In the genomic region with DNA sequence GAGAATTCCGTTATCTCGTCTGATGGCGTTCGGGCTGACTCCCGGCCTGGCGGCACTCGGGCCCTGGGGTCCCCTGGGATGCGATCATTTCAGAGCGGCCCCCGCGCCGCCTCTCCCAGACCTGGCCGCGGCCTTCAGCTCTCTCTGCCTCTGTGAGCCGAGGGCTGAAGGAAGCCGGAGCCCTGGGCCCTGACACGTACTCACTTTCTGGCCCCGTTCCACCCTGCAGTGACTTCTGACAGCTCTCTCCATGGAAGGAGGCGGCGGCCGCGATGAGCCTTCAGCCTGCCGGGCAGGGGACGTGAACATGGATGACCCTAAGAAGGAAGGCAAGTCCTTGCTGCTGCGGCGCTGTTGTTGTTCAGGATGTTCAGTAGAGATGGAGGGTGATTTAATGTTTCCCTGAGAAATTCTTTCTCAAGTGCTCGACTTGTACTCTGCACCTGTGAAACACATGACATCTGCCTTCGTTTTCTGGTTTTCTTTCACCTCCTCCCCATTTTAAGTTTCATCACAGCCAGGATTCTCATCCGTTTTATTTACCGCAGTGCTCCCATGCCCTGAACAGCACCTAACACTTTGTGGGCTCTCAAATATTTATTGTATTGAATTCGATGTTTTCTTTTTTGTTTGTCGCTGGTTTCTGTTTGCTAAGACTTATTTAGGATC, we compare ENCODE assay signal across 8 cellular contexts. TPM values are rescaled to one million over a fixed set of nuclear protein-coding genes. Genes with fewer than 3 reads are reported as not detected.
DNase-seq lines count a peak whose midpoint lies in the region; ATAC-seq and TF ChIP-seq lines count a peak whose summit lies in the region.

No MANE protein-coding gene starts in this region.

- H3F3A ChIP-seq in SK-N-SH (replicated peaks; ENCODE audit: insufficient read depth), result peaks cover 4% of the 10 kb centered on the region

- intact Hi-C loops in Right ventricle myocardium superior (cut with DNase I) (loop anchor here (5.0 kb wide), 2 partner anchors 150 to 175 kb away; no protein-coding TSS in a partner anchor), Right ventricle myocardium inferior (cut with DNase I) (loop anchor here (5.0 kb wide), 2 partner anchors 145 to 175 kb away; a partner anchor contains a TSS)

- POLR2A ChIA-PET in SK-N-SH (lab: Yijun Ruan, JAX), result no interaction called here

- H3K4me1 ChIP-seq in SK-N-SH (ENCODE audit: control insufficient read depth in 1 of 2, insufficient read depth in 2 of 2, low read depth in 1 of 2, low read length in 1 of 2), result peaks cover 5 to 21% of the 10 kb centered on the region in 2 experiments; a peak in 3 of 4 replicates

- H3K27me3 ChIP-seq in SK-N-SH (ENCODE audit: insufficient read depth), result no peaks in the 10 kb centered on the region

- no peak for TF ChIP-seq RAD21 in SK-N-SH (IDR thresholded peaks at IDR 0.05; ENCODE audit: low read length)

- no peaks in the 10 kb centered on the region for H3K9me3 ChIP-seq in SK-N-SH

- peak overlapping the region; percentile 90 for H2AFZ ChIP-seq in SK-N-SH (ENCODE audit: low read depth)

- ATAC-seq in Right ventricle myocardium superior (ENCODE audit: poor library complexity) (peak; percentile 2), Right ventricle myocardium inferior (no peak), HG03095 (IDR thresholded peaks at IDR 0.05; ENCODE audit: unreplicated experiment) (peak; percentile 8), HG03439 (IDR thresholded peaks at IDR 0.05; ENCODE audit: unreplicated experiment) (no peak)
- ATAC-seq in natural killer cell treated with Interleukin-12 subunit alpha and Interleukin-12 subunit beta and Interleukin-15 and Interleukin-18, amount 100 ng/mL, for 72 hours, result peak; percentile 0 to 19

- CTCF ChIA-PET in SK-N-SH (lab: Yijun Ruan, JAX), result interaction anchor here (0.8 to 5.8 kb wide), 3 partner anchors 11 to 181 kb away, joined by 3 to 45 read pairs (median 6); no protein-coding TSS in a partner anchor

- WGBS in SK-N-SH (ENCODE audit: low lambda C conversion rate), result 3% methylated on average over 30 of the region's 32 CpGs

- H3K36me3 ChIP-seq in SK-N-SH (replicated peaks in 1 of 2; ENCODE audit: control insufficient read depth in 1 of 2, insufficient read depth in 2 of 2, low read length in 1 of 2), result peaks cover 4 to 5% of the 10 kb centered on the region in 2 experiments

- H3K4me1 Mint-ChIP-seq in natural killer cell treated with Interleukin-12 subunit alpha and Interleukin-12 subunit beta and Interleukin-15 and Interleukin-18, amount 100 ng/mL, for 72 hours (ENCODE audit: low read depth in 2 of 2), result peaks cover 49 to 51% of the 10 kb centered on the region in 2 donors

- no peaks in the 10 kb centered on the region for H3K27me3 Mint-ChIP-seq in natural killer cell treated with Interleukin-12 subunit alpha and Interleukin-12 subunit beta and Interleukin-15 and Interleukin-18, amount 100 ng/mL, for 72 hours

- no peak for TF ChIP-seq CTCF in SK-N-SH (IDR thresholded peaks at IDR 0.05)
- TF ChIP-seq CTCF in epithelial cell of esophagus (IDR thresholded peaks at IDR 0.05; ENCODE audit: insufficient read depth, low read depth, low read length, missing control alignments), result no peak

- H3K4me3 Mint-ChIP-seq in natural killer cell treated with Interleukin-12 subunit alpha and Interleukin-12 subunit beta and Interleukin-15 and Interleukin-18, amount 100 ng/mL, for 72 hours, result peak overlapping the region; percentile 97

- DNase-seq in Right ventricle myocardium superior (peak; percentile 57), Right ventricle myocardium inferior (ENCODE audit: missing footprints) (no peak), SK-N-SH (no peak), epithelial cell of esophagus (ENCODE audit: low read depth) (peak; percentile 38)
- no peak for DNase-seq in natural killer cell treated with Interleukin-12 subunit alpha and Interleukin-12 subunit beta and Interleukin-15 and Interleukin-18, amount 100 ng/mL, for 72 hours (ENCODE audit: low spot score)
- no peak for DNase-seq in central memory CD4-positive, alpha-beta T cell

- H3K9me3 Mint-ChIP-seq in natural killer cell treated with Interleukin-12 subunit alpha and Interleukin-12 subunit beta and Interleukin-15 and Interleukin-18, amount 100 ng/mL, for 72 hours, result no peaks in the 10 kb centered on the region

- peak overlapping the region; percentile 81 for H3K9ac ChIP-seq in SK-N-SH

- no peaks in the 10 kb centered on the region for H4K20me1 ChIP-seq in SK-N-SH (ENCODE audit: insufficient read depth)

- H3K9me2 ChIP-seq in SK-N-SH, result no peaks in the 10 kb centered on the region

- H3K79me2 ChIP-seq in SK-N-SH (ENCODE audit: insufficient read depth), result peaks cover 54% of the 10 kb centered on the region

- no peak for TF ChIP-seq EP300 in SK-N-SH (IDR thresholded peaks at IDR 0.05; ENCODE audit: borderline replicate concordance in 1 of 2, low read depth in 1 of 2, low read length in 1 of 2)

- H3K27ac Mint-ChIP-seq in natural killer cell treated with Interleukin-12 subunit alpha and Interleukin-12 subunit beta and Interleukin-15 and Interleukin-18, amount 100 ng/mL, for 72 hours, result peak overlapping the region; percentile 97 to 100

- peak overlapping the region; percentile 75 to 82 for H3K4me3 ChIP-seq in SK-N-SH (ENCODE audit: low read depth in 2 of 2, low read length in 1 of 2)
- H3K4me3 ChIP-seq in epithelial cell of esophagus (ENCODE audit: low read length), result peak overlapping the region; percentile 71

- H3K27ac ChIP-seq in SK-N-SH (ENCODE audit: low read depth in 2 of 2, low read length in 1 of 2), result peak overlapping the region; percentile 38 to 60; a peak in 3 of 4 replicates

- peaks cover 26% of the 10 kb centered on the region for H3K36me3 Mint-ChIP-seq in natural killer cell treated with Interleukin-12 subunit alpha and Interleukin-12 subunit beta and Interleukin-15 and Interleukin-18, amount 100 ng/mL, for 72 hours

- peak overlapping the region; percentile 97 for H3K4me2 ChIP-seq in SK-N-SH

TF ChIP-seq in SK-N-SH, 30 proteins besides CTCF, POLR2A, EP300 and RAD21 (continues in another document):
- TF ChIP-seq TAF1 (IDR thresholded peaks at IDR 0.05; ENCODE audit: borderline replicate concordance, low read depth, low read length) (no peak), TEAD4 (IDR thresholded peaks at IDR 0.05; ENCODE audit: borderline replicate concordance, insufficient read depth) (no peak), SIN3A (IDR thresholded peaks at IDR 0.05; ENCODE audit: borderline replicate concordance, low read depth, low read length) (peak; percentile 21; the same call in 1 of the 2 replicates), FOSL2 (IDR thresholded peaks at IDR 0.05; ENCODE audit: borderline replicate concordance, low read depth) (no peak), FOXM1 (IDR thresholded peaks at IDR 0.05; ENCODE audit: low read depth) (no peak)

RNA-seq across cellular contexts. Expression of a gene that starts 0.6 kb away (rescaled TPM):
- total RNA-seq in Right ventricle myocardium superior (0.43 TPM), Right ventricle myocardium inferior (0.92 TPM)
- 9.4 and 12.2 TPM in 2 replicates for polyA plus RNA-seq in SK-N-SH (2012; rRNA removed)
- 6.1 and 7.7 TPM in 2 replicates for polyA plus RNA-seq in SK-N-SH (2012; cell fraction: cytosol; rRNA removed)
- polyA plus RNA-seq in SK-N-SH (2012; cell fraction: nucleus; rRNA removed), result 28.1 and 31.7 TPM in 2 replicates
- total RNA-seq in natural killer cell treated with Interleukin-12 subunit alpha and Interleukin-12 subunit beta and Interleukin-15 and Interleukin-18, amount 100 ng/mL, for 72 hours, result 10 to 100 TPM; 34.6 to 90.2 TPM

RNA-seq across cellular contexts. Expression of a gene that starts 29.5 kb away (rescaled TPM):
- total RNA-seq in Right ventricle myocardium superior (24.1 TPM), Right ventricle myocardium inferior (23.8 TPM)
- 24.0 and 25.6 TPM in 2 replicates for polyA plus RNA-seq in SK-N-SH (2012; rRNA removed)
- polyA plus RNA-seq in SK-N-SH (2012; cell fraction: cytosol; rRNA removed), result 11.2 and 17.9 TPM in 2 replicates
- polyA plus RNA-seq in SK-N-SH (2012; cell fraction: nucleus; rRNA removed), result 46.5 and 49.2 TPM in 2 replicates
- 10 to 100 TPM; 63.7 to 64.2 TPM for total RNA-seq in natural killer cell treated with Interleukin-12 subunit alpha and Interleukin-12 subunit beta and Interleukin-15 and Interleukin-18, amount 100 ng/mL, for 72 hours

RNA-seq across cellular contexts. Expression of a gene that starts 34.1 kb away (rescaled TPM):
- total RNA-seq in Right ventricle myocardium superior (0.05 TPM), Right ventricle myocardium inferior (0.08 TPM)
- polyA plus RNA-seq in SK-N-SH (2012; rRNA removed), result 0.02 TPM in 1 of 2 replicates, not detected in the other
- under 0.01 and 0.01 TPM in 2 replicates for polyA plus RNA-seq in SK-N-SH (2012; cell fraction: cytosol; rRNA removed)
- 0.01 TPM in 1 of 2 replicates, not detected in the other for polyA plus RNA-seq in SK-N-SH (2012; cell fraction: nucleus; rRNA removed)
- under 1 TPM in 1 of 2 donors, not detected in 1; 0.07 TPM for total RNA-seq in natural killer cell treated with Interleukin-12 subunit alpha and Interleukin-12 subunit beta and Interleukin-15 and Interleukin-18, amount 100 ng/mL, for 72 hours

RNA-seq across cellular contexts. Expression of a gene that starts 38.2 kb away (rescaled TPM):
- total RNA-seq in Right ventricle myocardium superior, result 37.7 TPM
- total RNA-seq in Right ventricle myocardium inferior, result 42.2 TPM
- 47.1 and 47.4 TPM in 2 replicates for polyA plus RNA-seq in SK-N-SH (2012; rRNA removed)
- polyA plus RNA-seq in SK-N-SH (2012; cell fraction: cytosol; rRNA removed), result 24.5 and 32.6 TPM in 2 replicates
- polyA plus RNA-seq in SK-N-SH (2012; cell fraction: nucleus; rRNA removed), result 145 and 156 TPM in 2 replicates
- total RNA-seq in natural killer cell treated with Interleukin-12 subunit alpha and Interleukin-12 subunit beta and Interleukin-15 and Interleukin-18, amount 100 ng/mL, for 72 hours, result 100 to 1,000 TPM in 1 of 2 donors, 10 to 100 TPM in 1; 72.7 to 135 TPM

RNA-seq across cellular contexts. Expression of a gene that starts 47.2 kb away (rescaled TPM):
- total RNA-seq in Right ventricle myocardium superior (5.4 TPM), Right ventricle myocardium inferior (6.2 TPM)
- polyA plus RNA-seq in SK-N-SH (2012; rRNA removed), result 25.3 and 29.0 TPM in 2 replicates
- polyA plus RNA-seq in SK-N-SH (2012; cell fraction: cytosol; rRNA removed), result 14.3 and 15.7 TPM in 2 replicates
- 62.8 and 66.9 TPM in 2 replicates for polyA plus RNA-seq in SK-N-SH (2012; cell fraction: nucleus; rRNA removed)
- 10 to 100 TPM in 1 of 2 donors, 1 to 10 TPM in 1; 8.2 to 10.7 TPM for total RNA-seq in natural killer cell treated with Interleukin-12 subunit alpha and Interleukin-12 subunit beta and Interleukin-15 and Interleukin-18, amount 100 ng/mL, for 72 hours

Comparison
In these comparisons a context has a peak if more than half of its experiments do, and no peak if none do; other contexts are left out.
1. ATAC-seq: peak in Right ventricle myocardium superior (single experiment), HG03095 (single experiment) and natural killer cell treated with Interleukin-12 subunit alpha and Interleukin-12 subunit beta and Interleukin-15 and Interleukin-18, amount 100 ng/mL, for 72 hours (2 of 2); none in Right ventricle myocardium inferior (single experiment) and HG03439 (single experiment).
2. DNase-seq: peak in Right ventricle myocardium superior (single experiment) and epithelial cell of esophagus (single experiment); none in Right ventricle myocardium inferior (single experiment), SK-N-SH (single experiment), natural killer cell treated with Interleukin-12 subunit alpha and Interleukin-12 subunit beta and Interleukin-15 and Interleukin-18, amount 100 ng/mL, for 72 hours (single experiment) and central memory CD4-positive, alpha-beta T cell (single experiment).
3. RNA of a gene that starts 0.6 kb away (total RNA-seq): 34.6 to 90.2 TPM in natural killer cell treated with Interleukin-12 subunit alpha and Interleukin-12 subunit beta and Interleukin-15 and Interleukin-18, amount 100 ng/mL, for 72 hours; 0.92 TPM in Right ventricle myocardium inferior (single experiment) and 0.43 TPM in Right ventricle myocardium superior (single experiment); every median in the first group is over 10 times any median in the second.